ENCODE assay signal across 19 cellular contexts in the genomic region with DNA sequence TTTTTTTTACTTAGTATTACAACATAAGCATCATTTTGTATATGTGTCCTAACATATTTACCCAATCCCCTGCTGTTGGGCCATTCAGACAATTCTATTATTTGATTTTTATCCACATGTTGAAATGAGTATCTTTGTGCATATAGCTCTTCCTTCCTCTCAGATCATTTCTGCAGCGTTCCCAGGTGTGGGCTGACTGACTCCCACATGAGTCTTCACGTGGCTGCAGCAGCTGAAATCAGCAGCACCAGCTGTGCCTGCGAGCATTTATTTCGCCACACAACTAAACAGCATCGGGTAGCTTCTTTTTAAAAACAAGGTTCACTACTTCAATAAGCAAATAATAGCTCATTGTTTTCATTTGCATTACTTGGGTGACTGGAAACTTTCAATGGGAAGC.
DNase-seq lines count a peak whose midpoint lies in the region; ATAC-seq and TF ChIP-seq lines count a peak whose summit lies in the region.
"Had no signal": no experiment of that assay in that cellular context is flagged by ENCODE, and none has a peak within 500 bp of the region (broad histone marks: within the 10 kb centered on the region; RNA-seq: fewer than 3 reads in every experiment).

No MANE protein-coding gene starts in this region.

- no peaks in the 10 kb centered on the region for H3K9me3 Mint-ChIP-seq in nephron progenitor cell
- H3K9me3 Mint-ChIP-seq: activated naive CD8-positive, alpha-beta T cell treated with anti-CD3 and anti-CD28 coated beads for 36 hours; activated T-helper 17 cell treated with anti-CD3 and anti-CD28 coated beads, Interleukin-2, amount 50 U/mL, for 72 hours; endodermal cell had no signal

- in situ Hi-C loops in KBM-7 (cut with MboI; ENCODE audit: low pct_unique_long_range_greater_than_20kb, low sequenced_read_pairs) = no loop called here

- H3K4me2 ChIP-seq in DND-41 (ENCODE audit: insufficient read depth, low read length) = no peak overlapping the region
- H3K4me2 ChIP-seq: hepatocyte had no signal

- ATAC-seq in DND-41 (ENCODE audit: insufficient read depth, low read depth) = peak; percentile 45; the same call in 1 of the 3 replicates
- peak; percentile 56; the same call in 1 of the 3 replicates for ATAC-seq in RWPE2 (ENCODE audit: low read depth)
- no peak for ATAC-seq in GM19328 (IDR thresholded peaks at IDR 0.05; ENCODE audit: unreplicated experiment)
- no peak for ATAC-seq in GM18505 (IDR thresholded peaks at IDR 0.05; ENCODE audit: unreplicated experiment)
- ATAC-seq: activated CD4-positive, alpha-beta T cell treated with anti-CD3 and anti-CD28 coated beads for 36 hours; activated T-helper 17 cell treated with anti-CD3 and anti-CD28 coated beads, Interleukin-2, amount 50 U/mL, for 72 hours; pancreas; stimulated activated naive B cell treated with anti-CD40 and anti-IgM and Interleukin-4, amounts not matched to agents 10 μg/mL and 1 μg/mL and 100 μg/mL, for 72 hours had no signal

- DNase-seq in DND-41 (peak; percentile 12), KBM-7 (peak; percentile 45), RWPE2 (ENCODE audit: low spot score) (no peak), nephron progenitor cell (no peak), globus pallidus (ENCODE audit: low spot score) (no peak)
- DNase-seq: activated CD4-positive, alpha-beta T cell treated with anti-CD3 and anti-CD28 coated beads for 36 hours; activated naive CD8-positive, alpha-beta T cell treated with anti-CD3 and anti-CD28 coated beads for 36 hours; Calu3; endodermal cell; NCI-H2029; NK-92 treated with Interleukin-12 subunit alpha and Interleukin-12 subunit beta, amount 100 ng/mL, for 24 hours; pancreas; stimulated activated naive B cell treated with anti-CD40 and anti-IgM and Interleukin-4, amounts not matched to agents 10 μg/mL and 1 μg/mL and 100 μg/mL, for 72 hours had no signal

- H3K36me3 Mint-ChIP-seq in nephron progenitor cell (ENCODE audit: low read depth) = no peaks in the 10 kb centered on the region
- H3K36me3 Mint-ChIP-seq: activated naive CD8-positive, alpha-beta T cell treated with anti-CD3 and anti-CD28 coated beads for 36 hours; stimulated activated naive B cell treated with anti-CD40 and anti-IgM and Interleukin-4, amounts not matched to agents 10 μg/mL and 1 μg/mL and 100 μg/mL, for 72 hours had no signal

- no peak overlapping the region for H3K9ac ChIP-seq in DND-41 (ENCODE audit: low read depth, low read length)

- H3K27ac Mint-ChIP-seq in nephron progenitor cell = peak overlapping the region; percentile 6
- H3K27ac Mint-ChIP-seq: activated CD4-positive, alpha-beta T cell treated with anti-CD3 and anti-CD28 coated beads for 36 hours; activated naive CD8-positive, alpha-beta T cell treated with anti-CD3 and anti-CD28 coated beads for 36 hours; activated T-helper 17 cell treated with anti-CD3 and anti-CD28 coated beads, Interleukin-2, amount 50 U/mL, for 72 hours; endodermal cell; stimulated activated naive B cell treated with anti-CD40 and anti-IgM and Interleukin-4, amounts not matched to agents 10 μg/mL and 1 μg/mL and 100 μg/mL, for 72 hours had no signal

- H3K4me1 Mint-ChIP-seq in nephron progenitor cell = peaks cover 7% of the 10 kb centered on the region
- H3K4me1 Mint-ChIP-seq: activated CD4-positive, alpha-beta T cell treated with anti-CD3 and anti-CD28 coated beads for 36 hours; activated T-helper 17 cell treated with anti-CD3 and anti-CD28 coated beads, Interleukin-2, amount 50 U/mL, for 72 hours; endodermal cell; stimulated activated naive B cell treated with anti-CD40 and anti-IgM and Interleukin-4, amounts not matched to agents 10 μg/mL and 1 μg/mL and 100 μg/mL, for 72 hours had no signal

- H3K27ac ChIP-seq in DND-41 (ENCODE audit: low read length) (no peak overlapping the region), RWPE2 (ENCODE audit: poor library complexity, severe bottlenecking) (no peak overlapping the region)
- H3K27ac ChIP-seq: hepatocyte, pancreas, RWPE1, thoracic aorta had no signal

- H4K20me1 ChIP-seq in DND-41 (ENCODE audit: insufficient read depth, low read length) = no peaks in the 10 kb centered on the region

- H3K27me3 ChIP-seq in DND-41 (ENCODE audit: insufficient read depth, low read length, poor library complexity) (peaks cover 6% of the 10 kb centered on the region), RWPE2 (ENCODE audit: insufficient read depth, poor library complexity, severe bottlenecking) (no peaks in the 10 kb centered on the region)
- H3K27me3 ChIP-seq: hepatocyte, pancreas had no signal

- H3K36me3 ChIP-seq in DND-41 (ENCODE audit: insufficient read depth, low read length) = no peaks in the 10 kb centered on the region
- H3K36me3 ChIP-seq in RWPE2 (ENCODE audit: low read depth) = no peaks in the 10 kb centered on the region
- H3K36me3 ChIP-seq: pancreas, thoracic aorta had no signal

- peaks cover 28% of the 10 kb centered on the region for H3K27me3 Mint-ChIP-seq in nephron progenitor cell (ENCODE audit: low read depth, poor library complexity)
- H3K27me3 Mint-ChIP-seq: activated CD4-positive, alpha-beta T cell treated with anti-CD3 and anti-CD28 coated beads for 36 hours had no signal

- H3K4me3 ChIP-seq in DND-41 (ENCODE audit: low read depth in 1 of 2, low read length in 2 of 2) (no peak overlapping the region), RWPE2 (ENCODE audit: severe bottlenecking) (no peak overlapping the region)
- H3K4me3 ChIP-seq: hepatocyte, pancreas, thoracic aorta had no signal

- no peak overlapping the region for H3K4me3 Mint-ChIP-seq in nephron progenitor cell
- H3K4me3 Mint-ChIP-seq: activated CD4-positive, alpha-beta T cell treated with anti-CD3 and anti-CD28 coated beads for 36 hours; activated naive CD8-positive, alpha-beta T cell treated with anti-CD3 and anti-CD28 coated beads for 36 hours; activated T-helper 17 cell treated with anti-CD3 and anti-CD28 coated beads, Interleukin-2, amount 50 U/mL, for 72 hours; endodermal cell; stimulated activated naive B cell treated with anti-CD40 and anti-IgM and Interleukin-4, amounts not matched to agents 10 μg/mL and 1 μg/mL and 100 μg/mL, for 72 hours had no signal

- H3K9me3 ChIP-seq in DND-41 (ENCODE audit: insufficient read depth, low read length, severe bottlenecking) = no peaks in the 10 kb centered on the region
- no peaks in the 10 kb centered on the region for H3K9me3 ChIP-seq in RWPE2 (ENCODE audit: severe bottlenecking)
- H3K9me3 ChIP-seq: pancreas, thoracic aorta had no signal

- no peak overlapping the region for H2AFZ ChIP-seq in DND-41 (ENCODE audit: low read depth, low read length)
- H2AFZ ChIP-seq: hepatocyte had no signal

- H3K4me1 ChIP-seq in DND-41 (ENCODE audit: insufficient read depth, low read length) (no peaks in the 10 kb centered on the region), RWPE2 (ENCODE audit: insufficient read depth, poor library complexity, severe bottlenecking) (no peaks in the 10 kb centered on the region)

- TF ChIP-seq CTCF in DND-41 (IDR thresholded peaks at IDR 0.05; ENCODE audit: borderline replicate concordance, extremely low read depth, low read length, poor library complexity, severe bottlenecking) (no peak), RWPE2 (IDR thresholded peaks at IDR 0.05; ENCODE audit: poor library complexity, severe bottlenecking) (no peak), nephron progenitor cell (IDR thresholded peaks at IDR 0.05) (no peak)

- H3K79me2 ChIP-seq in DND-41 (ENCODE audit: insufficient read depth, low read length) = no peaks in the 10 kb centered on the region
- H3K79me2 ChIP-seq: hepatocyte had no signal

- no peak for TF ChIP-seq POLR2A in GM18505 (IDR thresholded peaks at IDR 0.05; ENCODE audit: borderline replicate concordance, extremely low read depth, insufficient read depth, insufficient read length)

Comparison
In these comparisons a context has a peak if more than half of its experiments do, and no peak if none do; other contexts are left out.
1. ATAC-seq: peak in DND-41 (single experiment) and RWPE2 (single experiment); none in GM19328 (single experiment) and GM18505 (single experiment).
2. DNase-seq: peak in DND-41 (single experiment) and KBM-7 (single experiment); none in RWPE2 (single experiment), nephron progenitor cell (single experiment) and globus pallidus (single experiment).